In the genomic region with DNA sequence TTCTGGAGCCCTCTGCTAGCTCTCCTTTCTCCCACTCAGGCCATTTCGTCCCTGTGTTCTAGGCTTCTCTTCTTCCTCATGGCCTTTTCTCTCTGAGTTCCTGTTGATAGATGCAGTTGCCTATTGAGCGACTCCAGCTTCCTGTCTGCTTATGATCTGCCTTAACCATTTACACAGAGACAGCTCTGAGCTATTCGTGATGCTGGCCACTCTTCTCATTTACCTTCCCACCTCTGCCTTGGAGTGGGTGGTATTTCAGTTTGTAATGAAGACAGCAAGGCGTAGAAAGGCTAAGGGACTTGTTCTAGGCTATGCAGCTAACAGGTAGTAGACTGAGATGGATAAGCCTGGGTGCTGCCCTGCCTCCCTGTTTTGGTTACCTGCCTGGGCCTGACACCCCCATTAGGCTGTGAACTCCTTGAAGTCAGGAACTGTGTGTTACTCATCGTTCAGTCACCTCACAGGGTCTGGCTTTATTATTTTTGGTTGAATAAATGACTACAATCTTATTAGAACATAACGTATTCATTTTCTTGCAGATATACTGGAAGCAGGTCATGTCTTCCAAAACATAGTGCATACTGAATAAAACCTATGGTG, we compare ENCODE assay signal across 24 cellular contexts. TPM values are rescaled to one million over a fixed set of nuclear protein-coding genes. Genes with fewer than 3 reads are reported as not detected.
A peak's percentile ranks its signal among the peaks of the same experiment; 100 is the strongest.
DNase-seq lines count a peak whose midpoint lies in the region; TF ChIP-seq lines count a peak whose summit lies in the region.
"Had no signal": no experiment of that assay in that cellular context is flagged by ENCODE, and none has a peak within 500 bp of the region (broad histone marks: within the 10 kb centered on the region; RNA-seq: fewer than 3 reads in every experiment).

No MANE protein-coding gene starts in this region.

- no peak for DNase-seq in activated naive CD4-positive, alpha-beta T cell treated with anti-CD3 and anti-CD28 coated beads for 36 hours
- DNase-seq in activated naive CD4-positive, alpha-beta T cell treated with anti-CD3 and anti-CD28 coated beads, Interleukin-2, amount 50 U/mL, for 16 hours = no peak
- no peak for DNase-seq in activated CD4-positive, alpha-beta memory T cell treated with anti-CD3 and anti-CD28 coated beads, Interleukin-2, amount 10 ng/mL, durations not matched to agents 7 days and 5 days
- no peak for DNase-seq in dorsolateral prefrontal cortex
- DNase-seq in putamen (ENCODE audit: low spot score) = peak; percentile 50
- DNase-seq in dermis blood vessel endothelial cell = no peak
- DNase-seq in H7 = no peak
- DNase-seq in DMS153 treated with DMSO at 0.1 percent for 48 hours (lab: John Stamatoyannopoulos, UW; ENCODE audit: unreplicated experiment) = no peak
- DNase-seq: activated CD4-positive, CD25-positive, alpha-beta regulatory T cell; amygdala; cerebellar nuclear complex; DND-41; endodermal cell; islet precursor cell; NCI-H526; retina; SIG-M5; stimulated activated naive B cell treated with anti-CD40 and anti-IgM and Interleukin-4, amounts not matched to agents 10 μg/mL and 1 μg/mL and 100 μg/mL, for 72 hours had no signal

- no peaks in the 10 kb centered on the region for H3K27me3 ChIP-seq in dorsolateral prefrontal cortex
- no peaks in the 10 kb centered on the region for H3K27me3 ChIP-seq in H7 (ENCODE audit: control insufficient read depth, insufficient read depth, low read length)
- H3K27me3 ChIP-seq: hepatocyte had no signal

- intact Hi-C loops in activated naive CD4-positive, alpha-beta T cell treated with anti-CD3 and anti-CD28 coated beads for 36 hours (cut with micrococcal nuclease) = no loop called here
- intact Hi-C loops in dorsolateral prefrontal cortex (cut with DNase I) = no loop called here

- peaks cover 24% of the 10 kb centered on the region for H3K36me3 Mint-ChIP-seq in activated naive CD4-positive, alpha-beta T cell treated with anti-CD3 and anti-CD28 coated beads for 36 hours (ENCODE audit: low read depth)
- peaks cover 39% of the 10 kb centered on the region for H3K36me3 Mint-ChIP-seq in activated CD4-positive, alpha-beta memory T cell treated with anti-CD3 and anti-CD28 coated beads, Interleukin-2, amount 10 ng/mL, durations not matched to agents 7 days and 5 days (ENCODE audit: low read depth)

- H3K27me3 Mint-ChIP-seq in activated naive CD4-positive, alpha-beta T cell treated with anti-CD3 and anti-CD28 coated beads for 36 hours (ENCODE audit: low read depth) = no peaks in the 10 kb centered on the region
- no peaks in the 10 kb centered on the region for H3K27me3 Mint-ChIP-seq in activated CD4-positive, alpha-beta memory T cell treated with anti-CD3 and anti-CD28 coated beads, Interleukin-2, amount 10 ng/mL, durations not matched to agents 7 days and 5 days
- H3K27me3 Mint-ChIP-seq: memory B cell; stimulated activated naive B cell treated with anti-CD40 and anti-IgM and Interleukin-4, amounts not matched to agents 10 μg/mL and 1 μg/mL and 100 μg/mL, for 72 hours; type B pancreatic cell had no signal

- H3K36me3 ChIP-seq in H7 (replicated peaks; ENCODE audit: control insufficient read depth, insufficient read depth, low read length) = peaks cover 51% of the 10 kb centered on the region

- POLR2A ChIA-PET in activated CD4-positive, alpha-beta memory T cell treated with anti-CD3 and anti-CD28 coated beads, Interleukin-2, amount 10 ng/mL, durations not matched to agents 7 days and 5 days (lab: Charles Lee) = interaction anchor here (1.0 to 2.9 kb wide), 2 partner anchors 9 to 11 kb away, joined by 3 to 12 read pairs; no protein-coding TSS in a partner anchor

- no peak for TF ChIP-seq CTCF in dorsolateral prefrontal cortex (IDR thresholded peaks at IDR 0.05 in 54 of 56, conservative IDR thresholded peaks at IDR 0.05 in 2 of 56; ENCODE audit: low read depth in 1 of 56, partially characterized antibody in 56 of 56)

- peak overlapping the region; percentile 76 for H3K27ac Mint-ChIP-seq in activated naive CD4-positive, alpha-beta T cell treated with anti-CD3 and anti-CD28 coated beads for 36 hours
- peak overlapping the region; percentile 33 for H3K27ac Mint-ChIP-seq in activated CD4-positive, alpha-beta memory T cell treated with anti-CD3 and anti-CD28 coated beads, Interleukin-2, amount 10 ng/mL, durations not matched to agents 7 days and 5 days
- H3K27ac Mint-ChIP-seq: endodermal cell; memory B cell; stimulated activated naive B cell treated with anti-CD40 and anti-IgM and Interleukin-4, amounts not matched to agents 10 μg/mL and 1 μg/mL and 100 μg/mL, for 72 hours; type B pancreatic cell had no signal

- H3K4me3 Mint-ChIP-seq in activated naive CD4-positive, alpha-beta T cell treated with anti-CD3 and anti-CD28 coated beads for 36 hours = peak overlapping the region; percentile 1
- H3K4me3 Mint-ChIP-seq in activated CD4-positive, alpha-beta memory T cell treated with anti-CD3 and anti-CD28 coated beads, Interleukin-2, amount 10 ng/mL, durations not matched to agents 7 days and 5 days = peak overlapping the region; percentile 10
- H3K4me3 Mint-ChIP-seq: endodermal cell; memory B cell; neural crest cell; stimulated activated naive B cell treated with anti-CD40 and anti-IgM and Interleukin-4, amounts not matched to agents 10 μg/mL and 1 μg/mL and 100 μg/mL, for 72 hours; type B pancreatic cell had no signal

- no peak overlapping the region for H3K4me3 ChIP-seq in dorsolateral prefrontal cortex
- H3K4me3 ChIP-seq in H7 (ENCODE audit: insufficient read depth, low read depth, low read length) = no peak overlapping the region
- H3K4me3 ChIP-seq: hepatocyte had no signal

- peak overlapping the region in 48 of 59 donors; percentile 3 to 76 (median 54) for H3K27ac ChIP-seq in dorsolateral prefrontal cortex
- H3K27ac ChIP-seq: hepatocyte had no signal

- H3K4me1 Mint-ChIP-seq in activated naive CD4-positive, alpha-beta T cell treated with anti-CD3 and anti-CD28 coated beads for 36 hours (ENCODE audit: low read depth) = peaks cover 16% of the 10 kb centered on the region
- peaks cover 10% of the 10 kb centered on the region for H3K4me1 Mint-ChIP-seq in activated CD4-positive, alpha-beta memory T cell treated with anti-CD3 and anti-CD28 coated beads, Interleukin-2, amount 10 ng/mL, durations not matched to agents 7 days and 5 days
- H3K4me1 Mint-ChIP-seq: endodermal cell; memory B cell; neural crest cell; stimulated activated naive B cell treated with anti-CD40 and anti-IgM and Interleukin-4, amounts not matched to agents 10 μg/mL and 1 μg/mL and 100 μg/mL, for 72 hours had no signal

- CTCF ChIA-PET in activated naive CD4-positive, alpha-beta T cell treated with anti-CD3 and anti-CD28 coated beads for 36 hours (lab: Charles Lee) = interaction anchor here (0.6 to 1.2 kb wide), 4 partner anchors 31 to 452 kb away, joined by 3 to 4 read pairs (median 3); partner anchors contain the start of gene NKTR
- CTCF ChIA-PET in activated CD4-positive, alpha-beta memory T cell treated with anti-CD3 and anti-CD28 coated beads, Interleukin-2, amount 10 ng/mL, durations not matched to agents 7 days and 5 days (lab: Charles Lee) = interaction anchor here (0.6 to 1.8 kb wide), 5 partner anchors 9 to 103 kb away, joined by 4 to 6 read pairs (median 5); no protein-coding TSS in a partner anchor

- no peaks in the 10 kb centered on the region for H3K9me3 Mint-ChIP-seq in activated naive CD4-positive, alpha-beta T cell treated with anti-CD3 and anti-CD28 coated beads for 36 hours
- no peaks in the 10 kb centered on the region for H3K9me3 Mint-ChIP-seq in activated CD4-positive, alpha-beta memory T cell treated with anti-CD3 and anti-CD28 coated beads, Interleukin-2, amount 10 ng/mL, durations not matched to agents 7 days and 5 days
- H3K9me3 Mint-ChIP-seq: endodermal cell; memory B cell; neural crest cell; stimulated activated naive B cell treated with anti-CD40 and anti-IgM and Interleukin-4, amounts not matched to agents 10 μg/mL and 1 μg/mL and 100 μg/mL, for 72 hours; type B pancreatic cell had no signal

RNA-seq across cellular contexts. Expression of gene ZBTB47, which starts 12.6 kb away (rescaled TPM):
- total RNA-seq in activated naive CD4-positive, alpha-beta T cell treated with anti-CD3 and anti-CD28 coated beads for 36 hours = 1 to 10 TPM in 1 of 2 experiments, under 1 TPM in 1; 0.55 to 1.0 TPM
- 1 to 10 TPM in 1 of 2 experiments, under 1 TPM in 1; 0.93 to 1.1 TPM for total RNA-seq in activated CD4-positive, alpha-beta memory T cell treated with anti-CD3 and anti-CD28 coated beads, Interleukin-2, amount 10 ng/mL, durations not matched to agents 7 days and 5 days
- total RNA-seq in dorsolateral prefrontal cortex (100 to 1,000 TPM in 3 of 120 experiments, 10 to 100 TPM in 117; 45.2 to 122 (median 62.1) TPM), dermis blood vessel endothelial cell (13.9 and 19.6 TPM in 2 replicates)
- total RNA-seq in H7 (2014; rRNA removed; shearing (Covaris generic)) = 5.1 and 8.0 TPM in 2 replicates

RNA-seq across cellular contexts. Expression of gene NKTR, which starts 40.4 kb away (rescaled TPM):
- 10 to 100 TPM; 62.1 to 65.9 TPM for total RNA-seq in activated naive CD4-positive, alpha-beta T cell treated with anti-CD3 and anti-CD28 coated beads for 36 hours
- total RNA-seq in activated CD4-positive, alpha-beta memory T cell treated with anti-CD3 and anti-CD28 coated beads, Interleukin-2, amount 10 ng/mL, durations not matched to agents 7 days and 5 days = 10 to 100 TPM; 97.8 to 98.9 TPM
- total RNA-seq in dorsolateral prefrontal cortex (100 to 1,000 TPM in 79 of 120 experiments, 10 to 100 TPM in 41; 64.0 to 154 (median 107) TPM), dermis blood vessel endothelial cell (61.7 and 133 TPM in 2 replicates)
- total RNA-seq in H7 (2014; rRNA removed; shearing (Covaris generic)) = 21.3 and 44.8 TPM in 2 replicates

RNA-seq across cellular contexts. Expression of gene KLHL40, which starts 44.5 kb away (rescaled TPM):
- not detected for total RNA-seq in activated naive CD4-positive, alpha-beta T cell treated with anti-CD3 and anti-CD28 coated beads for 36 hours
- total RNA-seq in activated CD4-positive, alpha-beta memory T cell treated with anti-CD3 and anti-CD28 coated beads, Interleukin-2, amount 10 ng/mL, durations not matched to agents 7 days and 5 days = not detected
- total RNA-seq in dorsolateral prefrontal cortex = under 1 TPM in 16 of 120 experiments, not detected in 104; 0.16 to 0.51 (median 0.24) TPM
- total RNA-seq in dermis blood vessel endothelial cell = 0.17 TPM in 1 of 2 replicates, not detected in the other
- not detected in 2 replicates for total RNA-seq in H7 (2014; rRNA removed; shearing (Covaris generic))
- total RNA-seq: endodermal cell; hepatocyte; HT1080; neural crest cell; T-helper 2 cell treated with Interferon-gamma antibody and Interleukin-4, amounts not matched to agents 100 ng/mL and 5 ng/mL, for 36 hours had no signal

RNA-seq across cellular contexts. Expression of gene SS18L2, which starts 50.2 kb away (rescaled TPM):
- total RNA-seq in activated naive CD4-positive, alpha-beta T cell treated with anti-CD3 and anti-CD28 coated beads for 36 hours = 10 to 100 TPM; 38.8 to 39.1 TPM
- total RNA-seq in activated CD4-positive, alpha-beta memory T cell treated with anti-CD3 and anti-CD28 coated beads, Interleukin-2, amount 10 ng/mL, durations not matched to agents 7 days and 5 days = 10 to 100 TPM; 64.4 to 65.1 TPM
- total RNA-seq in dorsolateral prefrontal cortex = 10 to 100 TPM; 13.0 to 41.1 (median 28.2) TPM
- total RNA-seq in dermis blood vessel endothelial cell = 23.4 and 46.5 TPM in 2 replicates
- total RNA-seq in H7 (2014; rRNA removed; shearing (Covaris generic)) = 56.9 and 58.9 TPM in 2 replicates

RNA-seq across cellular contexts. Expression of gene SEC22C, which starts 59.1 kb away (rescaled TPM):
- 10 to 100 TPM; 41.2 to 45.9 TPM for total RNA-seq in activated naive CD4-positive, alpha-beta T cell treated with anti-CD3 and anti-CD28 coated beads for 36 hours
- total RNA-seq in activated CD4-positive, alpha-beta memory T cell treated with anti-CD3 and anti-CD28 coated beads, Interleukin-2, amount 10 ng/mL, durations not matched to agents 7 days and 5 days = 10 to 100 TPM; 58.8 to 62.0 TPM
- total RNA-seq in dorsolateral prefrontal cortex (10 to 100 TPM; 37.5 to 76.6 (median 57.6) TPM), dermis blood vessel endothelial cell (104 and 114 TPM in 2 replicates)
- 53.0 and 57.3 TPM in 2 replicates for total RNA-seq in H7 (2014; rRNA removed; shearing (Covaris generic))
